ENCODE assay signal across 8 cellular contexts in genomic region chr11:48005878-48006277, GRCh38. TPM values are rescaled to one million over a fixed set of nuclear protein-coding genes. Genes with fewer than 3 reads are reported as not detected.
DNase-seq lines count a peak whose midpoint lies in the region; ATAC-seq and TF ChIP-seq lines count a peak whose summit lies in the region.

No MANE protein-coding gene starts in this region.

- peaks cover 17% of the 10 kb centered on the region for H3K4me1 ChIP-seq in GM23338 (ENCODE audit: insufficient read depth)

- H3K4me3 Mint-ChIP-seq in GM23338 (no peak overlapping the region), osteocyte (ENCODE audit: unreplicated experiment) (no peak overlapping the region)

- H3K9me3 Mint-ChIP-seq in GM23338 = no peaks in the 10 kb centered on the region
- no peaks in the 10 kb centered on the region for H3K9me3 Mint-ChIP-seq in osteocyte (ENCODE audit: unreplicated experiment)

- H3K27ac ChIP-seq in GM23338 (ENCODE audit: low read depth) (no peak overlapping the region), angular gyrus (ENCODE audit: low read depth, low read length) (peak overlapping the region; percentile 37)

- peaks cover 5% of the 10 kb centered on the region; the same call in 1 of the 2 replicates for H4K20me1 ChIP-seq in GM23338 (replicated peaks; ENCODE audit: insufficient read depth)

- H3K4me3 ChIP-seq in GM23338 = no peak overlapping the region

- H3K27ac Mint-ChIP-seq in GM23338 = no peak overlapping the region
- H3K27ac Mint-ChIP-seq in osteocyte (ENCODE audit: unreplicated experiment) = peak overlapping the region; percentile 17

- H3K27me3 Mint-ChIP-seq in GM23338 (ENCODE audit: insufficient read depth, low read depth, poor library complexity) = peaks cover 10% of the 10 kb centered on the region
- H3K27me3 Mint-ChIP-seq in osteocyte (ENCODE audit: unreplicated experiment) = no peaks in the 10 kb centered on the region

- no peak overlapping the region for H3K4me2 ChIP-seq in GM23338

- H3K4me1 Mint-ChIP-seq in GM23338 (peaks cover 36% of the 10 kb centered on the region), osteocyte (ENCODE audit: unreplicated experiment) (peaks cover 40% of the 10 kb centered on the region)

- DNase-seq in GM23338 (ENCODE audit: low spot score) = no peak
- DNase-seq in NCI-H69 (lab: John Stamatoyannopoulos, UW) = peak; percentile 62
- DNase-seq in osteocyte (ENCODE audit: extremely low spot score, unreplicated experiment) = no peak
- no peak for DNase-seq in epidermal melanocyte (ENCODE audit: insufficient read length, low spot score)
- no peak for DNase-seq in activated gamma-delta T cell treated with Interleukin-2 at 50 U/mL for 16 hours

- no peak overlapping the region for H2AFZ ChIP-seq in GM23338

- ATAC-seq in GM23338 (peak; percentile 77), HG02763 (IDR thresholded peaks at IDR 0.05; ENCODE audit: unreplicated experiment) (no peak), HG02981 (IDR thresholded peaks at IDR 0.05; ENCODE audit: unreplicated experiment) (no peak)

- no peaks in the 10 kb centered on the region for H3K36me3 ChIP-seq in GM23338 (ENCODE audit: insufficient read depth)

- TF ChIP-seq CTCF in GM23338 (conservative IDR thresholded peaks at IDR 0.05; ENCODE audit: low read depth in 2 of 2) (no peak), osteocyte (IDR thresholded peaks at IDR 0.05) (no peak)

- H3F3A ChIP-seq in GM23338 (replicated peaks; ENCODE audit: low read depth) = 0 out of 2 replicates have a peak, but pooled peaks cover 3% of the 10 kb centered on the region

- H3K9me2 ChIP-seq in GM23338 (ENCODE audit: insufficient read depth) = no peaks in the 10 kb centered on the region

- H3K36me3 Mint-ChIP-seq in GM23338 (ENCODE audit: low read depth) = no peaks in the 10 kb centered on the region
- H3K36me3 Mint-ChIP-seq in osteocyte (ENCODE audit: unreplicated experiment) = no peaks in the 10 kb centered on the region

- peaks cover 54% of the 10 kb centered on the region for H3K79me2 ChIP-seq in GM23338 (replicated peaks; ENCODE audit: insufficient read depth)

- no peaks in the 10 kb centered on the region for H3K27me3 ChIP-seq in GM23338 (ENCODE audit: insufficient read depth)

TF ChIP-seq in GM23338, 12 proteins besides CTCF, POLR2A, EP300 and RAD21:
- no peak for TF ChIP-seq STAT1 (IDR thresholded peaks at IDR 0.05; ENCODE audit: unreplicated experiment)
- no peak for TF ChIP-seq EZH2 (IDR thresholded peaks at IDR 0.05; ENCODE audit: low read depth, unreplicated experiment)
- TF ChIP-seq JUNB (IDR thresholded peaks at IDR 0.05; ENCODE audit: unreplicated experiment) = no peak
- no peak for TF ChIP-seq CREB1 (CRISPR knock-in tag; IDR thresholded peaks at IDR 0.05; ENCODE audit: low read depth)
- no peak for TF ChIP-seq ZNF462 (CRISPR knock-in tag; IDR thresholded peaks at IDR 0.05)
- no peak for TF ChIP-seq EZH2phosphoT487 (IDR thresholded peaks at IDR 0.05; ENCODE audit: unreplicated experiment)
- TF ChIP-seq ZNF331 (CRISPR knock-in tag; IDR thresholded peaks at IDR 0.05; ENCODE audit: low read depth) = no peak
- TF ChIP-seq NANOG (IDR thresholded peaks at IDR 0.05; ENCODE audit: borderline replicate concordance) = no peak
- TF ChIP-seq, protein P1, sequence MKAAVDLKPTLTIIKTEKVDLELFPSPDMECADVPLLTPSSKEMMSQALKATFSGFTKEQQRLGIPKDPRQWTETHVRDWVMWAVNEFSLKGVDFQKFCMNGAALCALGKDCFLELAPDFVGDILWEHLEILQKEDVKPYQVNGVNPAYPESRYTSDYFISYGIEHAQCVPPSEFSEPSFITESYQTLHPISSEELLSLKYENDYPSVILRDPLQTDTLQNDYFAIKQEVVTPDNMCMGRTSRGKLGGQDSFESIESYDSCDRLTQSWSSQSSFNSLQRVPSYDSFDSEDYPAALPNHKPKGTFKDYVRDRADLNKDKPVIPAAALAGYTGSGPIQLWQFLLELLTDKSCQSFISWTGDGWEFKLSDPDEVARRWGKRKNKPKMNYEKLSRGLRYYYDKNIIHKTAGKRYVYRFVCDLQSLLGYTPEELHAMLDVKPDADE (IDR thresholded peaks at IDR 0.05) = no peak
- no peak for TF ChIP-seq ZNF114 (CRISPR knock-in tag; IDR thresholded peaks at IDR 0.05)
- no peak for TF ChIP-seq REST (IDR thresholded peaks at IDR 0.05; ENCODE audit: unreplicated experiment)

RNA-seq across cellular contexts. Expression of gene PTPRJ, which starts 25.5 kb away (rescaled TPM):
- total RNA-seq in GM23338 (2014; rRNA removed; shearing (Covaris generic)) = 14.0 and 16.0 TPM in 2 replicates
- polyA plus RNA-seq in GM23338 (2016; fragmentation: Nextera tagmentation; extraction: Ambion mirVana) = 3.8 and 4.2 TPM in 2 replicates
- 16.6 and 18.6 TPM in 2 replicates for total RNA-seq in osteocyte
